ENCODE assay signal across 16 cellular contexts in genomic region chrX:31236231-31236630, GRCh38.
DNase-seq lines count a peak whose midpoint lies in the region; ATAC-seq, FAIRE-seq and TF ChIP-seq lines count a peak whose summit lies in the region.
"Had no signal": no experiment of that assay in that cellular context is flagged by ENCODE, and none has a peak within 500 bp of the region (broad histone marks: within the 10 kb centered on the region; RNA-seq: fewer than 3 reads in every experiment).

No MANE protein-coding gene starts in this region.

- H3K9me3 Mint-ChIP-seq in progenitor cell of endocrine pancreas (ENCODE audit: low read depth): peaks cover 13% of the 10 kb centered on the region
- H3K9me3 Mint-ChIP-seq: activated naive CD8-positive, alpha-beta T cell treated with anti-CD3 and anti-CD28 coated beads, Interleukin-2, amount 50 U/mL, for 24 hours had no signal

- no peak for TF ChIP-seq POLR2A in GM12891 (IDR thresholded peaks at IDR 0.05; ENCODE audit: low read depth, low read length)

- H3K4me3 Mint-ChIP-seq in progenitor cell of endocrine pancreas (ENCODE audit: low read depth): no peak overlapping the region
- H3K4me3 Mint-ChIP-seq: activated naive CD8-positive, alpha-beta T cell treated with anti-CD3 and anti-CD28 coated beads, Interleukin-2, amount 50 U/mL, for 24 hours had no signal

- peak; percentile 50 for ATAC-seq in GM19452 (IDR thresholded peaks at IDR 0.05; ENCODE audit: unreplicated experiment)
- ATAC-seq in HG02840 (IDR thresholded peaks at IDR 0.05; ENCODE audit: low FRiP score, unreplicated experiment): peak; percentile 45
- peak; percentile 49 for ATAC-seq in HG03469 (IDR thresholded peaks at IDR 0.05; ENCODE audit: unreplicated experiment)
- no peak for ATAC-seq in HG03520 (IDR thresholded peaks at IDR 0.05; ENCODE audit: unreplicated experiment)
- ATAC-seq: activated naive CD8-positive, alpha-beta T cell treated with anti-CD3 and anti-CD28 coated beads, Interleukin-2, amount 50 U/mL, for 24 hours; heart right ventricle; psoas muscle; SK-N-SH treated with all-trans-retinoic acid at 6 μM for 48 hours had no signal

- H3K27me3 Mint-ChIP-seq in progenitor cell of endocrine pancreas: no peaks in the 10 kb centered on the region
- H3K27me3 Mint-ChIP-seq: activated naive CD8-positive, alpha-beta T cell treated with anti-CD3 and anti-CD28 coated beads, Interleukin-2, amount 50 U/mL, for 24 hours had no signal

- FAIRE-seq in GM12891 (lab: Jason Lieb, UNC): peak; percentile 51

- H3K36me3 Mint-ChIP-seq in progenitor cell of endocrine pancreas (ENCODE audit: insufficient read depth): peaks cover 7% of the 10 kb centered on the region

- TF ChIP-seq CTCF in progenitor cell of endocrine pancreas (IDR thresholded peaks at IDR 0.05; ENCODE audit: unreplicated experiment): no peak

- peaks cover 20% of the 10 kb centered on the region for H3K4me1 Mint-ChIP-seq in progenitor cell of endocrine pancreas (ENCODE audit: low read depth)
- H3K4me1 Mint-ChIP-seq: activated naive CD8-positive, alpha-beta T cell treated with anti-CD3 and anti-CD28 coated beads, Interleukin-2, amount 50 U/mL, for 24 hours had no signal

- H3K27ac Mint-ChIP-seq in progenitor cell of endocrine pancreas: no peak overlapping the region
- H3K27ac Mint-ChIP-seq: activated naive CD8-positive, alpha-beta T cell treated with anti-CD3 and anti-CD28 coated beads, Interleukin-2, amount 50 U/mL, for 24 hours had no signal

- DNase-seq in GM12891 (ENCODE audit: insufficient read length, low spot score) (no peak), amniotic stem cell (lab: John Stamatoyannopoulos, UW) (no peak), progenitor cell of endocrine pancreas (ENCODE audit: low spot score, unreplicated experiment) (no peak)
- no peak for DNase-seq in stimulated activated CD4-positive, alpha-beta T cell treated with anti-CD3 and anti-CD28 coated beads, Interleukin-12 subunit alpha, Interleukin-12 subunit beta, amount 100 ng/mL, for 4 hours
- DNase-seq: activated naive CD8-positive, alpha-beta T cell treated with anti-CD3 and anti-CD28 coated beads, Interleukin-2, amount 50 U/mL, for 24 hours; DMS 273 treated with DMSO at 0.1 percent for 48 hours; heart right ventricle; MV-4-11; NCI-H226; psoas muscle; transverse colon had no signal

TF ChIP-seq in GM12891, 5 proteins besides CTCF, POLR2A, EP300 and RAD21:
- TF ChIP-seq TAF1 (IDR thresholded peaks at IDR 0.05; ENCODE audit: low read depth, low read length) (no peak), POLR2AphosphoS5 (IDR thresholded peaks at IDR 0.05; ENCODE audit: low read depth, low read length) (no peak), PAX5 (IDR thresholded peaks at IDR 0.05; ENCODE audit: insufficient read depth, low read length, severe bottlenecking) (no peak), SPI1 (IDR thresholded peaks at IDR 0.05; ENCODE audit: low read depth, low read length) (0 out of 2 replicates have a peak, but pooled peaks have one; percentile 6)
